In genomic region chr7:55156919-55157318, GRCh38 we compare ENCODE assay signal across 19 cellular contexts.
DNase-seq lines count a peak whose midpoint lies in the region; ATAC-seq and TF ChIP-seq lines count a peak whose summit lies in the region.
"Had no signal": no experiment of that assay in that cellular context is flagged by ENCODE, and none has a peak within 500 bp of the region (broad histone marks: within the 10 kb centered on the region; RNA-seq: fewer than 3 reads in every experiment).

No MANE protein-coding gene starts in this region.

- H3K4me3 ChIP-seq in testis = peak overlapping the region in 1 of 2 donors; percentile 1
- H3K4me3 ChIP-seq: esophagus squamous epithelium, upper lobe of left lung had no signal

- H3K9me3 ChIP-seq in testis = no peaks in the 10 kb centered on the region
- H3K9me3 ChIP-seq: esophagus squamous epithelium, upper lobe of left lung had no signal

- DNase-seq in NCI-H146 (lab: John Stamatoyannopoulos, UW) (peak; percentile 16), ecto neural progenitor cell (ENCODE audit: low spot score) (peak; percentile 78), left lobe of liver (ENCODE audit: low spot score) (no peak), testis (no peak), MV-4-11 (lab: John Stamatoyannopoulos, UW) (no peak)
- DNase-seq: activated CD4-positive, alpha-beta T cell treated with anti-CD3 and anti-CD28 coated beads for 1 hour; activated CD8-positive, alpha-beta memory T cell treated with anti-CD3 and anti-CD28 coated beads, Interleukin-2, amount 10 ng/mL, durations not matched to agents 7 days and 5 days; activated naive CD8-positive, alpha-beta T cell treated with anti-CD3 and anti-CD28 coated beads, Interleukin-2, amount 50 U/mL, for 24 hours; caudate nucleus; CD8-positive, alpha-beta T cell; effector CD4-positive, alpha-beta T cell; esophagus squamous epithelium; glutamatergic neuron; NCI-H2081; NCI-H524 treated with DMSO at 0.1 percent for 48 hours had no signal

- no peaks in the 10 kb centered on the region for H3K36me3 ChIP-seq in testis (ENCODE audit: low read depth, missing control alignments)

- peak overlapping the region; percentile 47 to 81 for H3K27ac ChIP-seq in testis
- H3K27ac ChIP-seq: esophagus squamous epithelium had no signal

- no peaks in the 10 kb centered on the region for H3K27me3 ChIP-seq in testis
- H3K27me3 ChIP-seq: esophagus squamous epithelium, upper lobe of left lung had no signal

- ATAC-seq in left lobe of liver (peak; percentile 19), HG03457 (IDR thresholded peaks at IDR 0.05; ENCODE audit: unreplicated experiment) (no peak), HG03139 (IDR thresholded peaks at IDR 0.05; ENCODE audit: unreplicated experiment) (no peak)
- ATAC-seq: activated CD8-positive, alpha-beta memory T cell treated with anti-CD3 and anti-CD28 coated beads, Interleukin-2, amount 10 ng/mL, durations not matched to agents 7 days and 5 days; activated naive CD8-positive, alpha-beta T cell treated with anti-CD3 and anti-CD28 coated beads, Interleukin-2, amount 50 U/mL, for 24 hours; activated T-helper 17 cell treated with anti-CD3 and anti-CD28 coated beads, Interleukin-2, amount 50 U/mL, for 72 hours; CD8-positive, alpha-beta T cell had no signal

- WGBS in testis, 2 donors = 26 to 35% methylated on average over 11 of the region's 11 CpGs

- H3K4me1 ChIP-seq in testis = peaks cover 10% of the 10 kb centered on the region
- H3K4me1 ChIP-seq: esophagus squamous epithelium had no signal

- no peak for TF ChIP-seq POLR2A in testis (IDR thresholded peaks at IDR 0.05)

- TF ChIP-seq CTCF in testis (IDR thresholded peaks at IDR 0.05) = no peak

- intact Hi-C loops in testis (cut with DNase I; ENCODE audit: low total_unique reads) = no loop called here

Comparison
In these comparisons a context has a peak if more than half of its experiments do, and no peak if none do; other contexts are left out.
1. DNase-seq: peak in NCI-H146 (single experiment) and ecto neural progenitor cell (single experiment); none in left lobe of liver (single experiment), testis (single experiment) and MV-4-11 (single experiment).